ENCODE assay signal across 2 cellular contexts in genomic region chr16:69124961-69125360, GRCh38. TPM values are rescaled to one million over a fixed set of nuclear protein-coding genes. Genes with fewer than 3 reads are reported as not detected.
"Had no signal": no experiment of that assay in that cellular context is flagged by ENCODE, and none has a peak within 500 bp of the region (broad histone marks: within the 10 kb centered on the region; RNA-seq: fewer than 3 reads in every experiment).

No MANE protein-coding gene starts in this region.

RNA-seq across cellular contexts. Expression of gene HAS3, which starts 19.5 kb away (rescaled TPM):
- total RNA-seq: ascending aorta had no signal
- polyA plus RNA-seq: cardiac muscle cell had no signal
